ENCODE assay signal across 11 cellular contexts in genomic region chr7:143290293-143290692, GRCh38. TPM values are rescaled to one million over a fixed set of nuclear protein-coding genes. Genes with fewer than 3 reads are reported as not detected.
DNase-seq lines count a peak whose midpoint lies in the region; ATAC-seq and TF ChIP-seq lines count a peak whose summit lies in the region.
"Had no signal": no experiment of that assay in that cellular context is flagged by ENCODE, and none has a peak within 500 bp of the region (broad histone marks: within the 10 kb centered on the region; RNA-seq: fewer than 3 reads in every experiment).

No MANE protein-coding gene starts in this region.

- H3K27ac ChIP-seq in breast epithelium, result peak overlapping the region in 1 of 2 donors; percentile 12
- peak overlapping the region in 1 of 2 donors; percentile 18 for H3K27ac ChIP-seq in thoracic aorta
- no peak overlapping the region for H3K27ac ChIP-seq in WERI-Rb-1
- H3K27ac ChIP-seq: C4-2B had no signal

- H3K4me3 ChIP-seq in breast epithelium (peak overlapping the region in 1 of 3 donors; percentile 21), thoracic aorta (peak overlapping the region; percentile 94), WERI-Rb-1 (ENCODE audit: low read depth, low read length) (no peak overlapping the region)

- H3K9me3 Mint-ChIP-seq in MCF 10A (ENCODE audit: unreplicated experiment) (no peaks in the 10 kb centered on the region), immature natural killer cell (no peaks in the 10 kb centered on the region)

- H3K36me3 Mint-ChIP-seq in MCF 10A (ENCODE audit: insufficient read depth, unreplicated experiment) (peaks cover 39% of the 10 kb centered on the region), T-helper 17 cell (ENCODE audit: low read depth) (peaks cover 5% of the 10 kb centered on the region), immature natural killer cell (peaks cover 16 to 26% (median 24%) of the 10 kb centered on the region in 3 donors)

- H3K4me1 ChIP-seq in breast epithelium (peaks cover 0 to 12% of the 10 kb centered on the region in 2 donors), thoracic aorta (ENCODE audit: control insufficient read depth in 1 of 2, low read depth in 2 of 2) (peaks cover 18 to 31% of the 10 kb centered on the region in 2 donors)

- H3K4me1 Mint-ChIP-seq in MCF 10A (ENCODE audit: insufficient read depth, unreplicated experiment) (peaks cover 33% of the 10 kb centered on the region), T-helper 17 cell (peaks cover 43% of the 10 kb centered on the region), immature natural killer cell (peaks cover 39 to 50% of the 10 kb centered on the region in 2 donors)

- TF ChIP-seq CTCF in MCF 10A (IDR thresholded peaks at IDR 0.05; ENCODE audit: unreplicated experiment) (no peak), breast epithelium (IDR thresholded peaks at IDR 0.05) (no peak), thoracic aorta (IDR thresholded peaks at IDR 0.05) (no peak), WERI-Rb-1 (IDR thresholded peaks at IDR 0.05; ENCODE audit: low read depth, low read length) (no peak)

- no TSS peak for BruUV-seq in MCF 10A (replicated peaks; lab: Mats Ljungman, UMichigan)

- H3K36me3 ChIP-seq in breast epithelium (peaks cover 2% of the 10 kb centered on the region), thoracic aorta (peaks cover 29% of the 10 kb centered on the region), WERI-Rb-1 (peaks cover 59% of the 10 kb centered on the region)

- ATAC-seq in T-helper 17 cell (no peak), thoracic aorta (ENCODE audit: insufficient number of reproducible peaks, low FRiP score, low read depth) (no peak)

- TF ChIP-seq POLR2A in breast epithelium (IDR thresholded peaks at IDR 0.05), result no peak

- DNase-seq in MCF 10A (ENCODE audit: unreplicated experiment) (no peak), breast epithelium (ENCODE audit: low spot score in 2 of 2) (no peak), T-helper 17 cell (no peak), immature natural killer cell (no peak), thoracic aorta (ENCODE audit: low spot score) (no peak), ureter (ENCODE audit: low spot score) (no peak), WERI-Rb-1 (no peak), amygdala (lab: John Stamatoyannopoulos, UW) (no peak)
- DNase-seq: head of caudate nucleus, NCI-H524 treated with DMSO at 0.1 percent for 48 hours had no signal

- H3K4me3 Mint-ChIP-seq in MCF 10A (ENCODE audit: unreplicated experiment) (peak overlapping the region; percentile 98), T-helper 17 cell (peak overlapping the region; percentile 96), immature natural killer cell (peak overlapping the region; percentile 6 to 98 (median 93))

- H3K27me3 Mint-ChIP-seq in MCF 10A (ENCODE audit: insufficient read depth, unreplicated experiment) (no peaks in the 10 kb centered on the region), T-helper 17 cell (no peaks in the 10 kb centered on the region), immature natural killer cell (ENCODE audit: low read depth in 3 of 3) (peaks cover 4 to 7% (median 5%) of the 10 kb centered on the region in 3 donors)

- no peaks in the 10 kb centered on the region for H3K9me3 ChIP-seq in breast epithelium
- no peaks in the 10 kb centered on the region for H3K9me3 ChIP-seq in T-helper 17 cell (ENCODE audit: control insufficient read depth, low read length, poor library complexity, severe bottlenecking)
- H3K9me3 ChIP-seq in thoracic aorta, result no peaks in the 10 kb centered on the region
- peaks cover 10% of the 10 kb centered on the region for H3K9me3 ChIP-seq in WERI-Rb-1 (ENCODE audit: severe bottlenecking)

- CTCF ChIA-PET in MCF 10A (lab: Yijun Ruan, JAX), result interaction anchor here (0.9 to 5.0 kb wide), 4 partner anchors 10 to 277 kb away, joined by 4 to 35 read pairs (median 16); no protein-coding TSS in a partner anchor

- H3K27ac Mint-ChIP-seq in MCF 10A (ENCODE audit: low read depth, unreplicated experiment) (no peak overlapping the region), T-helper 17 cell (peak overlapping the region; percentile 49), immature natural killer cell (no peak overlapping the region)

- POLR2A ChIA-PET in MCF 10A (lab: Yijun Ruan, JAX), result interaction anchor here (0.9 to 2.5 kb wide), 3 partner anchors 12 to 27 kb away, joined by 3 to 10 read pairs (median 6); partner anchors contain the start of gene GSTK1

- no peaks in the 10 kb centered on the region for H3K27me3 ChIP-seq in breast epithelium
- no peaks in the 10 kb centered on the region for H3K27me3 ChIP-seq in thoracic aorta (replicated peaks; ENCODE audit: insufficient read depth)
- no peaks in the 10 kb centered on the region for H3K27me3 ChIP-seq in WERI-Rb-1 (ENCODE audit: insufficient read depth, low read depth, severe bottlenecking)

- intact Hi-C loops in MCF 10A (cut with micrococcal nuclease), result no loop called here
- intact Hi-C loops in breast epithelium (cut with DNase I; ENCODE audit: low total_unique reads), result no loop called here

RNA-seq across cellular contexts. Expression of gene CASP2, which starts 2.1 kb away (rescaled TPM):
- total RNA-seq in MCF 10A (2022) (15.1 and 17.4 TPM in 2 replicates), breast epithelium (10 to 100 TPM; 11.7 to 24.9 (median 22.8) TPM), T-helper 17 cell (10 to 100 TPM; 49.3 to 52.5 TPM), thoracic aorta (10 to 100 TPM; 12.3 to 13.4 TPM), ureter (42.3 TPM)
- polyA plus RNA-seq in immature natural killer cell, result 10 to 100 TPM in 1 of 3 donors, 1 to 10 TPM in 2; 8.8 to 24.2 (median 9.8) TPM

RNA-seq across cellular contexts. Expression of gene TMEM139, which starts 5.5 kb away (rescaled TPM):
- total RNA-seq in MCF 10A (2022), result 8.1 and 9.2 TPM in 2 replicates
- total RNA-seq in breast epithelium, result 10 to 100 TPM in 2 of 3 donors, 1 to 10 TPM in 1; 1.4 to 27.4 (median 14.4) TPM
- under 1 TPM; 0.77 to 0.86 TPM for total RNA-seq in T-helper 17 cell
- polyA plus RNA-seq in immature natural killer cell, result not detected
- 1 to 10 TPM in 1 of 2 donors, not detected in 1; 3.2 TPM for total RNA-seq in thoracic aorta
- total RNA-seq in ureter, result 34.0 TPM

RNA-seq across cellular contexts. Expression of gene CLCN1, which starts 25.6 kb away (rescaled TPM):
- not detected in 2 replicates for total RNA-seq in MCF 10A (2022)
- total RNA-seq in breast epithelium, result under 1 TPM in 1 of 3 donors, not detected in 2; 0.29 TPM
- total RNA-seq in T-helper 17 cell, result not detected
- polyA plus RNA-seq in immature natural killer cell, result under 1 TPM in 1 of 3 donors, not detected in 2; 0.07 TPM
- under 1 TPM in 1 of 2 donors, not detected in 1; 0.68 TPM for total RNA-seq in thoracic aorta
- 0.31 TPM for total RNA-seq in ureter

RNA-seq across cellular contexts. Expression of gene GSTK1, which starts 27.1 kb away (rescaled TPM):
- total RNA-seq in MCF 10A (2022), result 69.7 and 79.9 TPM in 2 replicates
- 100 to 1,000 TPM; 196 to 242 (median 199) TPM for total RNA-seq in breast epithelium
- total RNA-seq in T-helper 17 cell, result 100 to 1,000 TPM; 428 to 433 TPM
- 100 to 1,000 TPM; 238 to 266 (median 252) TPM for polyA plus RNA-seq in immature natural killer cell
- total RNA-seq in thoracic aorta, result 100 to 1,000 TPM; 106 to 148 TPM
- 200 TPM for total RNA-seq in ureter
